In the genomic region with DNA sequence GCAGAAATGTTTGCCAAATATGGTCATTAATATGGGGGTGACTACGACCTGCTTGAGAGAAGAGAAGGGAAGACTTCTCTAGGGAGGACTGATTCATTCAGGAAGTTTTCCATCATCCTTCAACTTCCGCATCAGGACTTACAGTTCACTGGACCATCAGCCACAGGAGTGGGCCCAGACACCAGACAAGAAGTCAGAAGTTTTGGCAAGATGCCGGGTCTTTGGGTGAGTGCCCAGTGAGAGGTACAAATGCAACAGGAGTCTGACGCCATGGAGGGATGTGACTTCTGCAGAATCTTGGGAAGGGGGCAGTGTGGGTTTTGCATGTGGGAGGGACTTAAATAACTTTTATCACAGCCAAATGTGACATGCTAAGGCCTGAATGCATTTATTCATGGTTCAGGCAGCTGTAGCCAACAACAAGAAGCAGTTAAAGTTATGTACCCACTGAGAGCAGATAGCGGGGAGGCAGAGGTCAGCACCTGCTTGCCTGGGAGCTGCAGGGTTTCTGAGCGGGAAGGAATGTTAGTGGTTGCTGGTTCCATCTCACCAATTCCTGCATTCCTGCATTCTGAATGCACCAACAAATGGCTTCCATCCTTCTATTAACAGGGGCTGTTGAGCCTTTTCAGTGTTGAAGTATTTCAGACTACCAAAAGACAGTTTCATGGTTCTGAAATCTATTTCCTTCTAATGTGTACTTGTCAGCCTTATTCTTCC, we compare ENCODE assay signal across 30 cellular contexts.
"Had no signal": no experiment of that assay in that cellular context is flagged by ENCODE, and none has a peak within 500 bp of the region (broad histone marks: within the 10 kb centered on the region; RNA-seq: fewer than 3 reads in every experiment).

No MANE protein-coding gene starts in this region.

- H3K27me3 Mint-ChIP-seq: activated naive CD8-positive, alpha-beta T cell; naive thymus-derived CD4-positive, alpha-beta T cell; progenitor cell of endocrine pancreas had no signal

- H3K4me2 ChIP-seq: hepatocyte had no signal

- ATAC-seq: activated CD4-positive, CD25-positive, alpha-beta regulatory T cell treated with anti-CD3 and anti-CD28 coated beads, Interleukin-2, amount 50 U/mL, for 24 hours; gastrocnemius medialis; left colon; naive thymus-derived CD4-positive, alpha-beta T cell; right lobe of liver; upper lobe of right lung had no signal

- FAIRE-seq: colon, endometrium, keratinocyte had no signal

- H3K4me3 ChIP-seq: breast epithelium, gastrocnemius medialis, hepatocyte, ovary, right lobe of liver, testis, upper lobe of right lung had no signal

- H3K4me1 ChIP-seq: breast epithelium, gastrocnemius medialis, right lobe of liver, testis, upper lobe of right lung had no signal

- H3K79me2 ChIP-seq: hepatocyte had no signal

- H2AFZ ChIP-seq: hepatocyte had no signal

- H3K27ac ChIP-seq: breast epithelium, epithelial cell of prostate, gastrocnemius medialis, hepatocyte, ovary, right lobe of liver, testis, upper lobe of right lung, WERI-Rb-1 had no signal

- H3K36me3 Mint-ChIP-seq: activated naive CD8-positive, alpha-beta T cell; naive thymus-derived CD4-positive, alpha-beta T cell had no signal

- H3K27ac Mint-ChIP-seq: activated naive CD8-positive, alpha-beta T cell; naive thymus-derived CD4-positive, alpha-beta T cell; progenitor cell of endocrine pancreas had no signal

- H3K36me3 ChIP-seq: breast epithelium, gastrocnemius medialis, ovary, right lobe of liver, upper lobe of right lung, WERI-Rb-1 had no signal

- H3K9me3 ChIP-seq: breast epithelium, gastrocnemius medialis, ovary, right lobe of liver, testis, upper lobe of right lung had no signal

- H3K27me3 ChIP-seq: breast epithelium, gastrocnemius medialis, hepatocyte, ovary, right lobe of liver, testis, upper lobe of right lung had no signal

- DNase-seq: activated CD4-positive, alpha-beta T cell treated with anti-CD3 and anti-CD28 coated beads for 48 hours; activated CD4-positive, alpha-beta T cell treated with anti-CD3 and anti-CD28 coated beads, Interleukin-2, amount 50 U/mL, for 48 hours; activated CD8-positive, alpha-beta memory T cell treated with anti-CD3 and anti-CD28 coated beads for 24 hours; activated effector memory CD4-positive, alpha-beta T cell treated with Interleukin-2 at 50 U/mL for 16 hours; activated naive CD4-positive, alpha-beta T cell treated with Interleukin-2 at 50 U/mL for 16 hours; central memory CD4-positive, alpha-beta T cell; dermis blood vessel endothelial cell; effector CD4-positive, alpha-beta T cell; gastrocnemius medialis; glutamatergic neuron; left colon; midbrain; naive thymus-derived CD4-positive, alpha-beta T cell; ovary; right lobe of liver; stimulated activated CD4-positive, alpha-beta T cell treated with anti-CD3 and anti-CD28 coated beads, Interleukin-2, amount 100 ng/mL, for 48 hours; stimulated activated naive CD4-positive, alpha-beta T cell treated with Interleukin-2 at 50 U/mL for 16 hours; T1000; testis; upper lobe of right lung; WERI-Rb-1 had no signal

- H3K4me3 Mint-ChIP-seq: activated naive CD8-positive, alpha-beta T cell; naive thymus-derived CD4-positive, alpha-beta T cell had no signal
